Comparison of ENCODE assay signal across 22 cellular contexts in the genomic region with DNA sequence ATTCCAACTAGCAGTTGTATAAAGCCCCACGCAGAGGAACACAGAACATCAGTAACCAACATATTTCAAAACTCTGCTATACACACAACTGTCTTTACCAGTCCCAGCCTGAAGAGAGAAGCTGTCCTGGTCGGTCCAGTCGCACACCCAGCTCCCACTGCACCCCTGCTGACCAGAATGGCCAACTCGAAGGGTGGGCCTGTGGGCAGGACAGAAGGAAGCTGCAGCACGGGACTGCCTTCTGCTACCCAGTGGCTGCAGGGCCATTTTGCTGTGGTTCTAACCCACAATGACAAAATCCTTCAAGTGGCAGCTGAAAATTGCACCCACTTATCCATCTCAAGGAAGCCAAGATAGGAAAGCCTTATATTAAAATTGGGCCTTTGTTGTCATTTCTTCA. TPM values are rescaled to one million over a fixed set of nuclear protein-coding genes. Genes with fewer than 3 reads are reported as not detected.
DNase-seq lines count a peak whose midpoint lies in the region; ATAC-seq and TF ChIP-seq lines count a peak whose summit lies in the region.
"Had no signal": no experiment of that assay in that cellular context is flagged by ENCODE, and none has a peak within 500 bp of the region (broad histone marks: within the 10 kb centered on the region; RNA-seq: fewer than 3 reads in every experiment).

No MANE protein-coding gene starts in this region.

- intact Hi-C loops in cardiac septum (cut with DNase I) = no loop called here
- intact Hi-C loops in Right ventricle myocardium superior (cut with DNase I) = no loop called here
- intact Hi-C loops in esophagus muscularis mucosa (cut with DNase I) = no loop called here
- intact Hi-C loops in sigmoid colon (cut with DNase I) = no loop called here

- no peaks in the 10 kb centered on the region for H3K27me3 Mint-ChIP-seq in osteocyte (ENCODE audit: unreplicated experiment)
- H3K27me3 Mint-ChIP-seq: B cell; CD4-positive, CD25-positive, alpha-beta regulatory T cell had no signal

- no peak overlapping the region for H3K27ac ChIP-seq in esophagus muscularis mucosa (replicated peaks in 1 of 4)
- no peak overlapping the region for H3K27ac ChIP-seq in sigmoid colon
- H3K27ac ChIP-seq: 22Rv1, BLaER1, C4-2B had no signal

- H3K9me3 ChIP-seq in esophagus muscularis mucosa = no peaks in the 10 kb centered on the region
- H3K9me3 ChIP-seq in sigmoid colon = no peaks in the 10 kb centered on the region
- H3K9me3 ChIP-seq: BLaER1, Caco-2 had no signal

- WGBS in esophagus muscularis mucosa = 90% methylated on average over 5 of the region's 5 CpGs
- WGBS in sigmoid colon, 2 donors = 88 to 93% methylated on average over 5 of the region's 5 CpGs

- TF ChIP-seq POLR2A in esophagus muscularis mucosa (IDR thresholded peaks at IDR 0.05; ENCODE audit: low read depth) (no peak), sigmoid colon (IDR thresholded peaks at IDR 0.05) (no peak)

- no peak overlapping the region for H3K27ac Mint-ChIP-seq in osteocyte (ENCODE audit: unreplicated experiment)
- H3K27ac Mint-ChIP-seq: B cell; CD4-positive, CD25-positive, alpha-beta regulatory T cell; CD8-positive, alpha-beta T cell; GM23338 had no signal

- DNase-seq in cardiac septum (ENCODE audit: low spot score) = peak; percentile 47
- no peak for DNase-seq in Right ventricle myocardium superior
- peak; percentile 72 for DNase-seq in esophagus muscularis mucosa (ENCODE audit: extremely low spot score)
- DNase-seq in osteocyte (ENCODE audit: extremely low spot score, unreplicated experiment) = peak; percentile 70
- no peak for DNase-seq in sigmoid colon
- no peak for DNase-seq in NCI-H187 (lab: John Stamatoyannopoulos, UW)
- DNase-seq: Caco-2; CD4-positive, CD25-positive, alpha-beta regulatory T cell; CD8-positive, alpha-beta T cell; DMS153; DMS79; EL; GDM1; HCEC 1CT had no signal

- peaks cover 0 to 7% (median under 1%) of the 10 kb centered on the region in 4 donors for H3K36me3 ChIP-seq in esophagus muscularis mucosa
- H3K36me3 ChIP-seq in sigmoid colon = peaks cover 0 to 5% (median 2%) of the 10 kb centered on the region in 4 donors

- TF ChIP-seq CTCF in esophagus muscularis mucosa (IDR thresholded peaks at IDR 0.05) (no peak), osteocyte (IDR thresholded peaks at IDR 0.05) (no peak), sigmoid colon (IDR thresholded peaks at IDR 0.05) (no peak)

- TF ChIP-seq EP300 in esophagus muscularis mucosa (IDR thresholded peaks at IDR 0.05) (no peak), sigmoid colon (IDR thresholded peaks at IDR 0.05) (no peak)

- H3K4me1 Mint-ChIP-seq in osteocyte (ENCODE audit: unreplicated experiment) = peaks cover 18% of the 10 kb centered on the region
- H3K4me1 Mint-ChIP-seq: CD4-positive, CD25-positive, alpha-beta regulatory T cell had no signal

- no peak for ATAC-seq in Right ventricle myocardium superior (ENCODE audit: poor library complexity)
- ATAC-seq in HG03469 (IDR thresholded peaks at IDR 0.05; ENCODE audit: unreplicated experiment) = no peak
- ATAC-seq in GM21723 (IDR thresholded peaks at IDR 0.05; ENCODE audit: unreplicated experiment) = no peak
- ATAC-seq: CD8-positive, alpha-beta T cell; GM12878; GM23338 had no signal

- no peak overlapping the region for H3K4me3 Mint-ChIP-seq in osteocyte (ENCODE audit: unreplicated experiment)
- H3K4me3 Mint-ChIP-seq: B cell; CD4-positive, CD25-positive, alpha-beta regulatory T cell; CD8-positive, alpha-beta T cell; GM23338 had no signal

- H3K27me3 ChIP-seq in esophagus muscularis mucosa (no peaks in the 10 kb centered on the region), sigmoid colon (no peaks in the 10 kb centered on the region)

- H3K9me3 Mint-ChIP-seq in osteocyte (ENCODE audit: unreplicated experiment) = no peaks in the 10 kb centered on the region
- H3K9me3 Mint-ChIP-seq: CD8-positive, alpha-beta T cell had no signal

- H3K4me1 ChIP-seq in esophagus muscularis mucosa (peaks cover 0 to 2% (median 0%) of the 10 kb centered on the region in 4 donors), sigmoid colon (no peaks in the 10 kb centered on the region)
- H3K4me1 ChIP-seq: Caco-2 had no signal

- no peak overlapping the region for H3K4me3 ChIP-seq in esophagus muscularis mucosa
- H3K4me3 ChIP-seq in sigmoid colon = no peak overlapping the region
- H3K4me3 ChIP-seq: BLaER1, GM12878, GM23338 had no signal

- H3K36me3 Mint-ChIP-seq in osteocyte (ENCODE audit: unreplicated experiment) = peaks cover 9% of the 10 kb centered on the region
- H3K36me3 Mint-ChIP-seq: CD4-positive, CD25-positive, alpha-beta regulatory T cell; CD8-positive, alpha-beta T cell had no signal

RNA-seq across cellular contexts. Expression of gene GSDME, which starts 48.2 kb away (rescaled TPM):
- total RNA-seq in cardiac septum = 7.5 TPM
- total RNA-seq in Right ventricle myocardium superior = 3.5 TPM
- 10 to 100 TPM in 3 of 4 donors, 1 to 10 TPM in 1; 6.5 to 12.2 (median 11.0) TPM for total RNA-seq in esophagus muscularis mucosa
- 10.2 and 11.9 TPM in 2 replicates for total RNA-seq in osteocyte
- total RNA-seq in sigmoid colon = 10 to 100 TPM in 3 of 4 donors, 1 to 10 TPM in 1; 7.1 to 11.9 (median 11.0) TPM
- polyA plus RNA-seq in sigmoid colon = 1 to 10 TPM; 1.6 to 4.2 (median 2.6) TPM
- total RNA-seq: CD4-positive, CD25-positive, alpha-beta regulatory T cell; CD8-positive, alpha-beta T cell had no signal

Comparison
In these comparisons a context has a peak if more than half of its experiments do, and no peak if none do; other contexts are left out.
1. DNase-seq: peak in cardiac septum (single experiment), esophagus muscularis mucosa (single experiment) and osteocyte (single experiment); none in Right ventricle myocardium superior (single experiment), sigmoid colon (single experiment) and NCI-H187 (0 of 2).